ENCODE assay signal across 10 cellular contexts in the genomic region with DNA sequence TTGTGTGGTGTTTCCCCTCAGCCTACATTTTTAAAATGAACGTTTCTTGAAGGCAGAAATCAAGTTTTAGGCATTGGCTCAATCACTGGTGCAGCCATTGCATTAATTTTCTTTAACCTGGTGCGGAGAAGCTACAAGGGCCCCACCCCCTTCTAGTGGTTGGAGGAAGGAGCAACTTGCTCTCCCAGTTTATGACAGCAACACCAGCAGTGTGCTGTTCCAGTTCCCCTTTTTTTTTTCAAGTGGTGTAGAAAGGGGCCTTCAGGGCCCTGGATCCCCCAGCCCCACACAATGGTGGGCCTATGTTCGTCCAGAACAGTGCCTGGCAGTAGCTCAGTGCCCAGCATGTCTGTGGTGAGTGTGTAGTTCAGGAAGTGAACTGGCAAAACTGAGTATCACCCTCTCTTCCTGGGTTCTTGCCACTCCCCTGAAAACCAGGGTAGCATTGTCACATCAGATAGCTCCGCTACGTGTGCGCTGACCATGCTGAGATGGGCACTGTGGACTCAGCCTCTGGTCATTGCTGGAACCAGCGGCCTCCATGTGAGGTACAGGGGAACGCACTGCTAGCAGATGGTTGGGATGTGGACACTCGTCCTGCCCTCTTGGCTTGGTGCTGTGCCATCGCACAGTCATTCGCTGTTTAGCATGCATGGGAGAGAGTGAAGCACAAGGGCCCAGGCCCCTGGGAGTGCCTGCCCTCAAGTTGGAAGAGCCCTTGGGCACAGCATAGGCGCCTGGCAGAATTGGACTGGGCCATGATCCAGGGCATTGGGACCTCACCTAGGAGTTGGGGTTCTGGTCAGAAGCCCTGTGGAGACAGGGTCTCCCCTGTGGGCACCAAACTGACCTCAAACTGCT. TPM values are rescaled to one million over a fixed set of nuclear protein-coding genes. Genes with fewer than 3 reads are reported as not detected.
DNase-seq lines count a peak whose midpoint lies in the region; ATAC-seq, FAIRE-seq and TF ChIP-seq lines count a peak whose summit lies in the region.
"Had no signal": no experiment of that assay in that cellular context is flagged by ENCODE, and none has a peak within 500 bp of the region (broad histone marks: within the 10 kb centered on the region; RNA-seq: fewer than 3 reads in every experiment).

No MANE protein-coding gene starts in this region.

- DNase-seq in CD4-positive, alpha-beta T cell, result no peak
- no peak for DNase-seq in LNCaP clone FGC (ENCODE audit: low read depth)
- DNase-seq in GM12878 (ENCODE audit: low read depth, low spot score), result no peak
- DNase-seq in neural crest cell (ENCODE audit: low read depth, low spot score), result no peak
- DNase-seq in NAMALWA (ENCODE audit: low spot score), result no peak
- DNase-seq: DMS79 treated with DMSO at 0.1 percent for 48 hours, WERI-Rb-1 had no signal

- no peak for FAIRE-seq in GM12878 (lab: Jason Lieb, UNC)

- peaks cover 100% of the 10 kb centered on the region for H3K79me2 ChIP-seq in GM12878 (ENCODE audit: control insufficient read depth, insufficient read depth, low read length)

- peaks cover 1% of the 10 kb centered on the region for H3K9me3 Mint-ChIP-seq in CD4-positive, alpha-beta T cell
- peaks cover 3% of the 10 kb centered on the region for H3K9me3 Mint-ChIP-seq in neural crest cell

- no peak for TF ChIP-seq CTCF in CD4-positive, alpha-beta T cell (IDR thresholded peaks at IDR 0.05)
- TF ChIP-seq CTCF in LNCaP clone FGC (IDR thresholded peaks at IDR 0.05; ENCODE audit: control insufficient read depth, extremely low read depth, insufficient read depth), result no peak
- no peak for TF ChIP-seq CTCF in GM12878 (IDR thresholded peaks at IDR 0.05 in 2 of 3, conservative IDR thresholded peaks at IDR 0.05 in 1 of 3; ENCODE audit: control insufficient read depth in 2 of 3, extremely low read depth in 1 of 3, insufficient read depth in 1 of 3, low read depth in 3 of 3, low read length in 3 of 3)
- TF ChIP-seq CTCF in neural crest cell (conservative IDR thresholded peaks at IDR 0.05), result no peak

- H3K4me2 ChIP-seq in GM12878 (ENCODE audit: control insufficient read depth, insufficient read depth), result peak overlapping the region; percentile 77

- 70% methylated on average over 12 of the region's 12 CpGs for WGBS in GM12878 (ENCODE audit: insufficient coverage, insufficient replicate concordance, low lambda C conversion rate, missing lambda C conversion rate)

- H3K4me3 ChIP-seq in LNCaP clone FGC (ENCODE audit: low read depth, low read length) (peak overlapping the region; percentile 39), GM12878 (no peak overlapping the region)

- RAD21 ChIA-PET in GM12878 (lab: Charles Lee; ENCODE audit: unreplicated experiment), result interaction anchor here (1.7 kb wide), 1 partner anchor 12 kb away, joined by 3 read pairs; no protein-coding TSS in a partner anchor

- BruUV-seq in GM12878 (replicated peaks; lab: Mats Ljungman, UMichigan), result no TSS peak

- H3K9ac ChIP-seq in GM12878 (ENCODE audit: control insufficient read depth, insufficient read depth, low read length), result no peak overlapping the region

- no peak for TF ChIP-seq EP300 in GM12878 (IDR thresholded peaks at IDR 0.05; ENCODE audit: borderline replicate concordance in 1 of 2, control insufficient read depth in 1 of 2, low read depth in 2 of 2, low read length in 2 of 2)

- TF ChIP-seq POLR2A in GM12878 (IDR thresholded peaks at IDR 0.05; ENCODE audit: low read depth, low read length), result peak; percentile 67

- TF ChIP-seq RAD21 in GM12878 (IDR thresholded peaks at IDR 0.05; ENCODE audit: insufficient read depth, low read depth, low read length), result no peak

- peak overlapping the region; percentile 46 for H3K27ac ChIP-seq in CD4-positive, alpha-beta T cell (ENCODE audit: low read depth, low read length)
- no peak overlapping the region for H3K27ac ChIP-seq in GM12878 (ENCODE audit: control insufficient read depth, insufficient read depth)
- H3K27ac ChIP-seq: WERI-Rb-1 had no signal

- CTCF ChIA-PET in CD4-positive, alpha-beta T cell (lab: Charles Lee), result no interaction called here
- CTCF ChIA-PET in GM12878 (lab: Yijun Ruan, JAX), result no interaction called here

- peaks cover 90% of the 10 kb centered on the region for H3K4me1 Mint-ChIP-seq in CD4-positive, alpha-beta T cell (ENCODE audit: low read depth)
- peaks cover 56% of the 10 kb centered on the region for H3K4me1 Mint-ChIP-seq in neural crest cell

- H3K36me3 ChIP-seq in GM12878 (ENCODE audit: control insufficient read depth in 2 of 2, insufficient read depth in 2 of 2, low read length in 1 of 2), result peaks cover 15 to 26% of the 10 kb centered on the region in 2 experiments; a peak in 3 of 4 replicates
- H3K36me3 ChIP-seq: WERI-Rb-1 had no signal

- peaks cover 72% of the 10 kb centered on the region for H4K20me1 ChIP-seq in GM12878 (ENCODE audit: control insufficient read depth, insufficient read depth)

- no peaks in the 10 kb centered on the region for H3K27me3 ChIP-seq in CD4-positive, alpha-beta T cell (ENCODE audit: control insufficient read depth, insufficient read depth, low read length)
- H3K27me3 ChIP-seq in GM12878 (replicated peaks in 1 of 2; ENCODE audit: control insufficient read depth in 2 of 2, insufficient read depth in 2 of 2, low read length in 1 of 2), result no peaks in the 10 kb centered on the region

- peak overlapping the region; percentile 99 for H3K27ac Mint-ChIP-seq in CD4-positive, alpha-beta T cell
- no peak overlapping the region for H3K27ac Mint-ChIP-seq in neural crest cell (ENCODE audit: unreplicated experiment)

- H3K9me3 ChIP-seq in CD4-positive, alpha-beta T cell (ENCODE audit: control insufficient read depth, low read length), result peaks cover 5% of the 10 kb centered on the region
- H3K9me3 ChIP-seq in GM12878 (replicated peaks; ENCODE audit: control insufficient read depth, insufficient read depth, low read length), result peaks cover 25% of the 10 kb centered on the region; the same call in 2 of the 3 replicates

- no peaks in the 10 kb centered on the region for H3K27me3 Mint-ChIP-seq in CD4-positive, alpha-beta T cell
- H3K27me3 Mint-ChIP-seq in neural crest cell (ENCODE audit: low read depth), result no peaks in the 10 kb centered on the region

- H3K4me3 Mint-ChIP-seq in CD4-positive, alpha-beta T cell, result peak overlapping the region; percentile 76
- peak overlapping the region; percentile 27 for H3K4me3 Mint-ChIP-seq in neural crest cell

- POLR2A ChIA-PET in CD4-positive, alpha-beta T cell (lab: Charles Lee), result interaction anchor here (1.6 kb wide), 1 partner anchor 10 kb away, joined by 5 read pairs; no protein-coding TSS in a partner anchor
- POLR2A ChIA-PET in GM12878 (lab: Charles Lee), result no interaction called here

- in situ Hi-C loops in GM12878 (cut with MboI), result no loop called here

- ATAC-seq in CD4-positive, alpha-beta T cell (ENCODE audit: poor library complexity), result peak; percentile 22
- peak; percentile 58 for ATAC-seq in GM12878
- ATAC-seq in GM18498 (IDR thresholded peaks at IDR 0.05; ENCODE audit: unreplicated experiment), result no peak
- ATAC-seq in HG02973 (IDR thresholded peaks at IDR 0.05; ENCODE audit: unreplicated experiment), result no peak
- ATAC-seq in HG03095 (IDR thresholded peaks at IDR 0.05; ENCODE audit: unreplicated experiment), result no peak

- H3K4me1 ChIP-seq in GM12878 (ENCODE audit: control insufficient read depth, insufficient read depth, low read length), result peaks cover 56% of the 10 kb centered on the region

- H3K36me3 Mint-ChIP-seq in CD4-positive, alpha-beta T cell (ENCODE audit: low read depth), result peaks cover 73% of the 10 kb centered on the region
- peaks cover 21% of the 10 kb centered on the region for H3K36me3 Mint-ChIP-seq in neural crest cell (ENCODE audit: low read depth)

- SMC1A ChIA-PET in GM12878 (lab: Charles Lee; ENCODE audit: uncharacterized antibody, unreplicated experiment), result interaction anchor here (0.5 to 1.2 kb wide), 2 partner anchors 410 to 1236 kb away, joined by 3 to 4 read pairs; no protein-coding TSS in a partner anchor

- intact Hi-C loops in CD4-positive, alpha-beta T cell (cut with DNase I, micrococcal nuclease), result loop anchor here in 1 of 2 experiments (5.0 to 10.0 kb wide), 2 partner anchors 408 to 1145 kb away; a partner anchor contains a TSS
- intact Hi-C loops in GM12878 (cut with micrococcal nuclease; ENCODE audit: unreplicated experiment), result no loop called here

- no peak overlapping the region for H2AFZ ChIP-seq in GM12878 (ENCODE audit: control insufficient read depth, low read depth, low read length)

RNA-seq across cellular contexts. Expression of a gene that starts 7.2 kb away (rescaled TPM):
- 100 to 1,000 TPM; 318 to 322 TPM for total RNA-seq in CD4-positive, alpha-beta T cell
- 46.2 and 52.9 TPM in 2 replicates for total RNA-seq in GM12878 (2013; cell fraction: nucleolus; rRNA removed)
- total RNA-seq in GM12878 (2014; rRNA removed), result 226 and 267 TPM in 2 replicates
- total RNA-seq in GM12878 (2014; rRNA removed; fragmentation: Illumina TruSeq; extraction: Trizol), result 113 and 131 TPM in 2 replicates
- 296 and 300 TPM in 2 replicates for total RNA-seq in GM12878 (2021)
- 141 TPM for polyA plus RNA-seq in GM12878 (2011; ENCODE audit: low read depth)
- polyA plus RNA-seq in GM12878 (2011; rRNA removed), result 178 and 316 TPM in 2 replicates
- polyA plus RNA-seq in GM12878 (2011; cell fraction: cytosol; rRNA removed), result 534 and 696 TPM in 2 replicates
- polyA plus RNA-seq in GM12878 (2011; cell fraction: nucleus; rRNA removed), result 285 and 308 TPM in 2 replicates
- 283 and 294 TPM in 2 replicates for polyA plus RNA-seq in GM12878 (2012)
- polyA plus RNA-seq in GM12878 (2014; fragmentation: Illumina TruSeq; extraction: Trizol), result 97.0 and 247 TPM in 2 replicates
- 10 to 100 TPM; 48.4 to 97.3 TPM for polyA plus RNA-seq in GM12878 (2014; fragmentation: Nextera tagmentation; extraction: Ambion mirVana)
- polyA plus RNA-seq in GM12878 (2014; rRNA removed), result 352 and 369 TPM in 2 replicates
- polyA plus RNA-seq in GM12878 (2016; fragmentation: Nextera tagmentation; extraction: Ambion mirVana), result 100 to 1,000 TPM; 481 to 508 TPM
- 403 and 507 TPM in 2 replicates for polyA minus RNA-seq in GM12878 (2011; rRNA and poly(A)+ RNA removed)
- 202 and 205 TPM in 2 replicates for polyA minus RNA-seq in GM12878 (2011; cell fraction: cytosol; rRNA and poly(A)+ RNA removed)
- polyA minus RNA-seq in GM12878 (2011; cell fraction: nucleus; rRNA and poly(A)+ RNA removed), result 64.4 and 99.1 TPM in 2 replicates
- 237 and 240 TPM in 2 replicates for total RNA-seq in neural crest cell

RNA-seq across cellular contexts. Expression of a gene that starts 13.4 kb away (rescaled TPM):
- total RNA-seq in CD4-positive, alpha-beta T cell, result 10 to 100 TPM; 36.6 to 40.3 TPM
- total RNA-seq in GM12878 (2013; cell fraction: nucleolus; rRNA removed), result 5.5 and 6.0 TPM in 2 replicates
- total RNA-seq in GM12878 (2014; rRNA removed) (14.0 and 14.6 TPM in 2 replicates), GM12878 (2014; rRNA removed; fragmentation: Illumina TruSeq; extraction: Trizol) (5.9 and 6.7 TPM in 2 replicates), GM12878 (2021) (20.8 and 21.5 TPM in 2 replicates), neural crest cell (29.1 and 29.7 TPM in 2 replicates)
- 5.1 TPM for polyA plus RNA-seq in GM12878 (2011; ENCODE audit: low read depth)
- polyA plus RNA-seq in GM12878 (2011; rRNA removed) (3.1 and 6.6 TPM in 2 replicates), GM12878 (2014; fragmentation: Illumina TruSeq; extraction: Trizol) (1.6 and 5.5 TPM in 2 replicates), GM12878 (2014; fragmentation: Nextera tagmentation; extraction: Ambion mirVana) (1 to 10 TPM; 2.5 to 4.8 TPM), GM12878 (2014; rRNA removed) (18.8 and 19.5 TPM in 2 replicates), GM12878 (2016; fragmentation: Nextera tagmentation; extraction: Ambion mirVana) (10 to 100 TPM; 26.7 to 27.0 TPM)
- 10.1 and 14.3 TPM in 2 replicates for polyA plus RNA-seq in GM12878 (2011; cell fraction: cytosol; rRNA removed)
- polyA plus RNA-seq in GM12878 (2011; cell fraction: nucleus; rRNA removed), result 23.8 and 28.1 TPM in 2 replicates
- polyA plus RNA-seq in GM12878 (2012), result 13.2 and 16.0 TPM in 2 replicates
- 1.2 and 2.7 TPM in 2 replicates for polyA minus RNA-seq in GM12878 (2011; rRNA and poly(A)+ RNA removed)
- polyA minus RNA-seq in GM12878 (2011; cell fraction: cytosol; rRNA and poly(A)+ RNA removed), result 1.8 and 2.7 TPM in 2 replicates
- 3.5 and 4.8 TPM in 2 replicates for polyA minus RNA-seq in GM12878 (2011; cell fraction: nucleus; rRNA and poly(A)+ RNA removed)

RNA-seq across cellular contexts. Expression of a gene that starts 19.3 kb away (rescaled TPM):
- total RNA-seq in CD4-positive, alpha-beta T cell, result 100 to 1,000 TPM; 120 to 128 TPM
- 43.8 and 45.7 TPM in 2 replicates for total RNA-seq in GM12878 (2013; cell fraction: nucleolus; rRNA removed)
- total RNA-seq in GM12878 (2014; rRNA removed) (81.9 and 93.4 TPM in 2 replicates), GM12878 (2014; rRNA removed; fragmentation: Illumina TruSeq; extraction: Trizol) (25.5 and 35.1 TPM in 2 replicates), GM12878 (2021) (47.6 and 54.9 TPM in 2 replicates), neural crest cell (61.9 and 67.3 TPM in 2 replicates)
- 30.7 TPM for polyA plus RNA-seq in GM12878 (2011; ENCODE audit: low read depth)
- polyA plus RNA-seq in GM12878 (2011; rRNA removed) (17.0 and 39.3 TPM in 2 replicates), GM12878 (2014; fragmentation: Illumina TruSeq; extraction: Trizol) (8.8 and 42.1 TPM in 2 replicates), GM12878 (2014; fragmentation: Nextera tagmentation; extraction: Ambion mirVana) (10 to 100 TPM; 15.1 to 56.7 TPM), GM12878 (2014; rRNA removed) (91.0 and 96.3 TPM in 2 replicates), GM12878 (2016; fragmentation: Nextera tagmentation; extraction: Ambion mirVana) (100 to 1,000 TPM; 129 to 143 TPM)
- polyA plus RNA-seq in GM12878 (2011; cell fraction: cytosol; rRNA removed), result 66.7 and 115 TPM in 2 replicates
- 172 and 194 TPM in 2 replicates for polyA plus RNA-seq in GM12878 (2011; cell fraction: nucleus; rRNA removed)
- polyA plus RNA-seq in GM12878 (2012), result 45.5 and 64.1 TPM in 2 replicates
- polyA minus RNA-seq in GM12878 (2011; rRNA and poly(A)+ RNA removed), result 24.7 and 44.2 TPM in 2 replicates
- polyA minus RNA-seq in GM12878 (2011; cell fraction: cytosol; rRNA and poly(A)+ RNA removed), result 16.6 and 20.5 TPM in 2 replicates
- 31.3 and 40.2 TPM in 2 replicates for polyA minus RNA-seq in GM12878 (2011; cell fraction: nucleus; rRNA and poly(A)+ RNA removed)

RNA-seq across cellular contexts. Expression of a gene that starts 50.3 kb away (rescaled TPM):
- 100 to 1,000 TPM; 373 to 378 TPM for total RNA-seq in CD4-positive, alpha-beta T cell
- total RNA-seq in GM12878 (2013; cell fraction: nucleolus; rRNA removed), result 142 and 146 TPM in 2 replicates
- total RNA-seq in GM12878 (2014; rRNA removed) (214 and 235 TPM in 2 replicates), GM12878 (2014; rRNA removed; fragmentation: Illumina TruSeq; extraction: Trizol) (82.0 and 98.3 TPM in 2 replicates), GM12878 (2021) (183 and 195 TPM in 2 replicates), neural crest cell (114 and 115 TPM in 2 replicates)
- 101 TPM for polyA plus RNA-seq in GM12878 (2011; ENCODE audit: low read depth)
- polyA plus RNA-seq in GM12878 (2011; rRNA removed) (107 and 224 TPM in 2 replicates), GM12878 (2014; fragmentation: Illumina TruSeq; extraction: Trizol) (4.2 and 28.9 TPM in 2 replicates), GM12878 (2014; fragmentation: Nextera tagmentation; extraction: Ambion mirVana) (10 to 100 TPM in 1 of 2 experiments, 1 to 10 TPM in 1; 6.3 to 39.2 TPM), GM12878 (2014; rRNA removed) (227 and 264 TPM in 2 replicates), GM12878 (2016; fragmentation: Nextera tagmentation; extraction: Ambion mirVana) (100 to 1,000 TPM; 349 to 357 TPM)
- polyA plus RNA-seq in GM12878 (2011; cell fraction: cytosol; rRNA removed), result 381 and 606 TPM in 2 replicates
- polyA plus RNA-seq in GM12878 (2011; cell fraction: nucleus; rRNA removed), result 634 and 756 TPM in 2 replicates
- 190 and 243 TPM in 2 replicates for polyA plus RNA-seq in GM12878 (2012)
- polyA minus RNA-seq in GM12878 (2011; rRNA and poly(A)+ RNA removed), result 103 and 217 TPM in 2 replicates
- 59.5 and 69.8 TPM in 2 replicates for polyA minus RNA-seq in GM12878 (2011; cell fraction: cytosol; rRNA and poly(A)+ RNA removed)
- polyA minus RNA-seq in GM12878 (2011; cell fraction: nucleus; rRNA and poly(A)+ RNA removed), result 116 and 141 TPM in 2 replicates

RNA-seq across cellular contexts. Expression of a gene that starts 60.0 kb away (rescaled TPM):
- total RNA-seq in CD4-positive, alpha-beta T cell, result 1 to 10 TPM; 2.1 to 2.4 TPM
- 0.27 and 0.65 TPM in 2 replicates for total RNA-seq in GM12878 (2013; cell fraction: nucleolus; rRNA removed)
- total RNA-seq in GM12878 (2014; rRNA removed) (0.06 and 0.11 TPM in 2 replicates), GM12878 (2014; rRNA removed; fragmentation: Illumina TruSeq; extraction: Trizol) (0.09 TPM in 2 replicates), GM12878 (2021) (0.44 TPM in 1 of 2 replicates, not detected in the other), neural crest cell (0.65 and 0.68 TPM in 2 replicates)
- not detected for polyA plus RNA-seq in GM12878 (2011; ENCODE audit: low read depth)
- polyA plus RNA-seq in GM12878 (2011; rRNA removed) (0.03 and 0.04 TPM in 2 replicates), GM12878 (2014; fragmentation: Illumina TruSeq; extraction: Trizol) (0.04 TPM in 1 of 2 replicates, not detected in the other), GM12878 (2014; fragmentation: Nextera tagmentation; extraction: Ambion mirVana) (not detected), GM12878 (2014; rRNA removed) (0.26 and 0.32 TPM in 2 replicates), GM12878 (2016; fragmentation: Nextera tagmentation; extraction: Ambion mirVana) (not detected)
- 0.06 and 0.07 TPM in 2 replicates for polyA plus RNA-seq in GM12878 (2011; cell fraction: cytosol; rRNA removed)
- polyA plus RNA-seq in GM12878 (2011; cell fraction: nucleus; rRNA removed), result 0.24 and 0.51 TPM in 2 replicates
- 0.15 and 0.22 TPM in 2 replicates for polyA plus RNA-seq in GM12878 (2012)
- polyA minus RNA-seq in GM12878 (2011; rRNA and poly(A)+ RNA removed), result 0.21 TPM in 1 of 2 replicates, not detected in the other
- not detected in 2 replicates for polyA minus RNA-seq in GM12878 (2011; cell fraction: cytosol; rRNA and poly(A)+ RNA removed)
- polyA minus RNA-seq in GM12878 (2011; cell fraction: nucleus; rRNA and poly(A)+ RNA removed), result 0.24 and 0.96 TPM in 2 replicates

Comparison
In these comparisons a context has a peak if more than half of its experiments do, and no peak if none do; other contexts are left out.
1. ATAC-seq: peak in CD4-positive, alpha-beta T cell (single experiment) and GM12878 (single experiment); none in GM18498 (single experiment), HG02973 (single experiment) and HG03095 (single experiment).